27 cellular contexts compared by ENCODE assay signal in genomic region chr9:35842020-35842745, GRCh38. TPM values are rescaled to one million over a fixed set of nuclear protein-coding genes. Genes with fewer than 3 reads are reported as not detected.
A peak's percentile ranks its signal among the peaks of the same experiment; 100 is the strongest.
DNase-seq lines count a peak whose midpoint lies in the region; ATAC-seq, FAIRE-seq and TF ChIP-seq lines count a peak whose summit lies in the region.
"Had no signal": no experiment of that assay in that cellular context is flagged by ENCODE, and none has a peak within 500 bp of the region (broad histone marks: within the 10 kb centered on the region; RNA-seq: fewer than 3 reads in every experiment).

No MANE protein-coding gene starts in this region.

- peaks cover 34% of the 10 kb centered on the region for H3K4me1 Mint-ChIP-seq in stimulated activated effector memory CD8-positive, alpha-beta T cell treated with anti-CD3 and anti-CD28 coated beads, Interleukin-12 subunit alpha, Interleukin-12 subunit beta, amount 100 ng/mL, for 72 hours

- H3K36me3 Mint-ChIP-seq in stimulated activated effector memory CD8-positive, alpha-beta T cell treated with anti-CD3 and anti-CD28 coated beads, Interleukin-12 subunit alpha, Interleukin-12 subunit beta, amount 100 ng/mL, for 72 hours = no peaks in the 10 kb centered on the region

- H3K4me3 ChIP-seq in KMS-11 (IDR thresholded peaks at IDR 0.05; ENCODE audit: insufficient read depth, low read depth, low read length) (no peak overlapping the region), fibroblast of mammary gland (ENCODE audit: control insufficient read depth, low read depth, low read length) (no peak overlapping the region)
- H3K4me3 ChIP-seq: adrenal gland, thyroid gland had no signal

- no peaks in the 10 kb centered on the region for H3K79me2 ChIP-seq in KMS-11 (ENCODE audit: insufficient read depth, low read depth)

- peak overlapping the region; percentile 48 for H3K27ac Mint-ChIP-seq in stimulated activated effector memory CD8-positive, alpha-beta T cell treated with anti-CD3 and anti-CD28 coated beads, Interleukin-12 subunit alpha, Interleukin-12 subunit beta, amount 100 ng/mL, for 72 hours
- H3K27ac Mint-ChIP-seq: brain; HFFc6; naive thymus-derived CD8-positive, alpha-beta T cell; stimulated activated naive CD8-positive, alpha-beta T cell treated with anti-CD3 and anti-CD28 coated beads, Interleukin-15, Interleukin-2, amounts not matched to agents 100 ng/mL and 50 ng/mL, for 24 hours; T-helper 1 cell treated with Interleukin-12 subunit alpha and Interleukin-12 subunit beta and Interleukin-4 antibody, amounts not matched to agents 30 μg/mL and 1 μg/mL, for 36 hours had no signal

- H3K4me1 ChIP-seq in KMS-11 (ENCODE audit: low read depth, poor library complexity, severe bottlenecking) = peaks cover 53% of the 10 kb centered on the region

- H3K4me2 ChIP-seq in KMS-11 = peak overlapping the region; percentile 35; the same call in 1 of the 2 replicates

- DNase-seq in GM12892 (ENCODE audit: insufficient read length) (no peak), fibroblast of mammary gland (ENCODE audit: low read depth) (peak; percentile 69), NCI-H146 (lab: John Stamatoyannopoulos, UW) (no peak), LoVo (ENCODE audit: low spot score) (no peak), GM10266 (ENCODE audit: extremely low spot score) (no peak)
- DNase-seq in stimulated activated effector memory CD8-positive, alpha-beta T cell treated with anti-CD3 and anti-CD28 coated beads, Interleukin-12 subunit alpha, Interleukin-12 subunit beta, amount 100 ng/mL, for 72 hours (ENCODE audit: low spot score in 2 of 2) = no peak
- DNase-seq: activated CD4-positive, alpha-beta T cell treated with anti-CD3 and anti-CD28 coated beads for 4 hours; activated T-cell treated with anti-CD3 and anti-CD28 coated beads, Interleukin-2, amount 50 U/mL, for 4 hours; adrenal gland; CD8-positive, alpha-beta memory T cell; effector CD4-positive, alpha-beta T cell; erythroblast; HFFc6; midbrain; naive thymus-derived CD8-positive, alpha-beta T cell; NCI-H187; NCI-H526 treated with DMSO at 0.1 percent for 48 hours; RPMI8226; stimulated activated CD4-positive, alpha-beta T cell treated with anti-CD3 and anti-CD28 coated beads, Interleukin-12 subunit alpha, Interleukin-12 subunit beta, amount 100 ng/mL, for 4 hours; stimulated activated CD4-positive, alpha-beta T cell treated with anti-CD3 and anti-CD28 coated beads, Interleukin-4, amount 100 ng/mL, for 24 hours; thyroid gland had no signal

- H3K36me3 ChIP-seq in KMS-11 (ENCODE audit: insufficient read depth) = no peaks in the 10 kb centered on the region

- TF ChIP-seq POLR2A in GM12892 (IDR thresholded peaks at IDR 0.05; ENCODE audit: low read depth, low read length) = no peak

- ATAC-seq in stimulated activated effector memory CD8-positive, alpha-beta T cell treated with anti-CD3 and anti-CD28 coated beads, Interleukin-12 subunit alpha, Interleukin-12 subunit beta, amount 100 ng/mL, for 72 hours = no peak
- ATAC-seq: activated T-cell treated with anti-CD3 and anti-CD28 coated beads, Interleukin-2, amount 50 U/mL, for 4 hours; naive thymus-derived CD8-positive, alpha-beta T cell had no signal

- H3K27me3 ChIP-seq in KMS-11 (ENCODE audit: insufficient read depth, low read depth) = no peaks in the 10 kb centered on the region
- H3K27me3 ChIP-seq: adrenal gland, thyroid gland had no signal

- no peak overlapping the region for H3K27ac ChIP-seq in KMS-11
- H3K27ac ChIP-seq: adrenal gland, thyroid gland had no signal

- FAIRE-seq in GM12892 (lab: Jason Lieb, UNC) = peak; percentile 17
- FAIRE-seq: frontal cortex, G401.6 had no signal

- TF ChIP-seq CTCF in KMS-11 (conservative IDR thresholded peaks at IDR 0.05; ENCODE audit: low read depth, low read length) = no peak
- no peak for TF ChIP-seq CTCF in fibroblast of mammary gland (conservative IDR thresholded peaks at IDR 0.05; ENCODE audit: control insufficient read depth, insufficient read depth, low read depth, low read length)
- TF ChIP-seq CTCF in GM10266 (IDR thresholded peaks at IDR 0.05; ENCODE audit: control insufficient read depth, insufficient read depth, low read depth, missing control alignments) = no peak

- no peak overlapping the region for H3K9ac ChIP-seq in KMS-11

- H4K20me1 ChIP-seq in KMS-11 (ENCODE audit: insufficient read depth) = no peaks in the 10 kb centered on the region

- H3K4me3 Mint-ChIP-seq in stimulated activated effector memory CD8-positive, alpha-beta T cell treated with anti-CD3 and anti-CD28 coated beads, Interleukin-12 subunit alpha, Interleukin-12 subunit beta, amount 100 ng/mL, for 72 hours = no peak overlapping the region
- H3K4me3 Mint-ChIP-seq: activated T-cell treated with anti-CD3 and anti-CD28 coated beads, Interleukin-2, amount 50 U/mL, for 4 hours; brain; HFFc6; naive thymus-derived CD8-positive, alpha-beta T cell; stimulated activated naive CD8-positive, alpha-beta T cell treated with anti-CD3 and anti-CD28 coated beads, Interleukin-15, Interleukin-2, amounts not matched to agents 100 ng/mL and 50 ng/mL, for 24 hours; T-helper 1 cell treated with Interleukin-12 subunit alpha and Interleukin-12 subunit beta and Interleukin-4 antibody, amounts not matched to agents 30 μg/mL and 1 μg/mL, for 36 hours had no signal

- H3K9me3 Mint-ChIP-seq in stimulated activated effector memory CD8-positive, alpha-beta T cell treated with anti-CD3 and anti-CD28 coated beads, Interleukin-12 subunit alpha, Interleukin-12 subunit beta, amount 100 ng/mL, for 72 hours = no peaks in the 10 kb centered on the region
- H3K9me3 Mint-ChIP-seq: activated T-cell treated with anti-CD3 and anti-CD28 coated beads, Interleukin-2, amount 50 U/mL, for 4 hours; brain; CD8-positive, alpha-beta memory T cell; HFFc6; naive thymus-derived CD8-positive, alpha-beta T cell; stimulated activated naive CD8-positive, alpha-beta T cell treated with anti-CD3 and anti-CD28 coated beads, Interleukin-15, Interleukin-2, amounts not matched to agents 100 ng/mL and 50 ng/mL, for 24 hours; T-helper 1 cell treated with Interleukin-12 subunit alpha and Interleukin-12 subunit beta and Interleukin-4 antibody, amounts not matched to agents 30 μg/mL and 1 μg/mL, for 36 hours had no signal

- no peak overlapping the region for H2AFZ ChIP-seq in KMS-11 (ENCODE audit: low read depth)

RNA-seq across cellular contexts. Expression of gene TMEM8B, which starts 13.2 kb away (rescaled TPM):
- 4.0 TPM for polyA plus RNA-seq in GM12892 (2012; ENCODE audit: missing spikeins)

RNA-seq across cellular contexts. Expression of gene FAM221B, which starts 13.7 kb away (rescaled TPM):
- not detected for polyA plus RNA-seq in GM12892 (2012; ENCODE audit: missing spikeins)
- polyA plus RNA-seq: CD8-positive, alpha-beta memory T cell; naive thymus-derived CD8-positive, alpha-beta T cell had no signal

RNA-seq across cellular contexts. Expression of gene HINT2, which starts 27.3 kb away (rescaled TPM):
- polyA plus RNA-seq in GM12892 (2012; ENCODE audit: missing spikeins) = 47.4 TPM

RNA-seq across cellular contexts. Expression of gene OR13J1, which starts 28.0 kb away (rescaled TPM):
- not detected for polyA plus RNA-seq in GM12892 (2012; ENCODE audit: missing spikeins)
- polyA plus RNA-seq: adrenal gland; CD8-positive, alpha-beta memory T cell; naive thymus-derived CD8-positive, alpha-beta T cell had no signal

RNA-seq across cellular contexts. Expression of gene SPAG8, which starts 30.1 kb away (rescaled TPM):
- polyA plus RNA-seq in GM12892 (2012; ENCODE audit: missing spikeins) = 2.0 TPM
